Comparison of ENCODE assay signal across 25 cellular contexts in the genomic region with DNA sequence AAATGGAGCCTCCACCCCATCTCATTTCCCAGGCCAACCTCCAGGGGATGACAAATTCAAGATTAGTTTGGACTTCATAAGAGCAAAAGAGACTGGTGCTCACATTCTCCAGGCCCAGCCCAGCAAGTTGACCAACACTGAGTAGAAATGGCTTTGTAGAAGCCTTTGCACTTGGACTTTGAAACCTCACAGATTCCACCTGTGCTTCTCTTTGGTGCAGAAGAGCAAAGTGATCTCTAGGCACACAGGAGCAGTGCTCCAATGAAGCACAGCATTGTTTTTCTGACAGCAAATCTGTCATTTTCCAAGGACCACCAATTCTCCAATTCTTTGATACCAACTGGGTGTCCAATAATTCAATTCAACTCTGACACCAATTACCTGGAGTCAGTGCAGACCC.
"Had no signal": no experiment of that assay in that cellular context is flagged by ENCODE, and none has a peak within 500 bp of the region (broad histone marks: within the 10 kb centered on the region; RNA-seq: fewer than 3 reads in every experiment).

No MANE protein-coding gene starts in this region.

- H3K9ac ChIP-seq: parathyroid adenoma had no signal

- H2AFZ ChIP-seq: parathyroid adenoma had no signal

- ATAC-seq: natural killer cell treated with Interleukin-12 subunit alpha and Interleukin-12 subunit beta and Interleukin-15 and Interleukin-18, amount 100 ng/mL, for 72 hours; stimulated activated effector memory CD8-positive, alpha-beta T cell treated with anti-CD3 and anti-CD28 coated beads, Interleukin-12 subunit alpha, Interleukin-12 subunit beta, amount 100 ng/mL, for 72 hours had no signal

- DNase-seq: cerebellar nuclear complex; dorsolateral prefrontal cortex; effector CD8-positive, alpha-beta T cell; endodermal cell; erythroblast; esophagus squamous epithelium; head of caudate nucleus; kidney glomerular epithelial cell; naive B cell; right lobe of liver; stimulated activated CD4-positive, alpha-beta T cell treated with anti-CD3 and anti-CD28 coated beads, Interleukin-12 subunit alpha, Interleukin-12 subunit beta, amount 100 ng/mL, for 4 hours; stimulated activated CD4-positive, alpha-beta T cell treated with anti-CD3 and anti-CD28 coated beads, Interleukin-1b, Interleukin-23, amount 100 ng/mL, for 48 hours; stimulated activated CD4-positive, alpha-beta T cell treated with anti-CD3 and anti-CD28 coated beads, Interleukin-4, amount 100 ng/mL, for 1 hour; stimulated activated naive CD4-positive, alpha-beta T cell treated with Interleukin-2 at 50 U/mL for 16 hours; stomach; thyroid gland; trophoblast cell had no signal

- H3K4me1 ChIP-seq: parathyroid adenoma, right lobe of liver, stomach, thyroid gland, vagina had no signal

- FAIRE-seq: frontal cortex, islet of Langerhans had no signal

- H3K79me2 ChIP-seq: parathyroid adenoma had no signal

- H3K36me3 ChIP-seq: esophagus squamous epithelium, right lobe of liver, stomach, thyroid gland, vagina had no signal

- H3K27ac ChIP-seq: dorsolateral prefrontal cortex, parathyroid adenoma, right lobe of liver, stomach, thyroid gland, vagina had no signal

- H3K4me2 ChIP-seq: smooth muscle cell had no signal

- H3K9me3 ChIP-seq: esophagus squamous epithelium, right lobe of liver, stomach, thyroid gland, vagina had no signal

- H3K4me3 ChIP-seq: dorsolateral prefrontal cortex, esophagus squamous epithelium, lung, right lobe of liver, smooth muscle cell, stomach, thyroid gland, vagina had no signal

- H3K27me3 ChIP-seq: esophagus squamous epithelium, right lobe of liver, stomach, thyroid gland, vagina had no signal
